ENCODE assay signal across 23 cellular contexts in the genomic region with DNA sequence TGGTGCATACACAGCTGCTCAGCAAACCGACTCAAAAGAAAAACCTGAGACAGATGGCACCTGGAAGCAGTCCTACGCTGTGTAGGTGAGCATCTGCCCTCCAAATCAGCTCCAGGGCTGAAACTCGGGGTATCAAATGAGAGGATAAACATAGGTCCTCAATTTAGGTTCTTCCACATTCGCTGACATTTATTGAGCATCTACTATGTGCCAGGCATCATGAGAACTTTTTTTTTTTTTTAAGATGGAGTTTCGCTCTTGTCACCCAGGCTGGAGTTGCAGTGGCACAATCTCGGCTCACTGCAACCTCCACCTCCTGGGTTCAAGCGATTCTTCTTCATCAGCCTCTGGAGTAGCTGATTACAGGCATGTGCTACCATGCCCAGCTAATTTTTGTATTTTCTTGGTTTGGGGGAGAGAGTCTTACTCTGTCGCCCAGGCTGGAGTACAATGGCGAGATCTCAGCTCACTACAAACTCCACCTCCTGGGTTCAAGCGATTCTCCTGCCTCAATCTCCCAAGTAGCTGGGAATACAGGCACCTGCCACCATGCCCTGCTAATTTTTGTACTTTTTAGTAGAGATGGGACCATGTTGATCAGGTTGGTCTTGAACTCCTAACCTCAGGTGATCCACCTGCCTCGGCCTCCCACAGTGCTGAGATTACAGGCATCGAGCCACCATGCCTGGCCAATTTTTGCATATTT. TPM values are rescaled to one million over a fixed set of nuclear protein-coding genes. Genes with fewer than 3 reads are reported as not detected.
"Had no signal": no experiment of that assay in that cellular context is flagged by ENCODE, and none has a peak within 500 bp of the region (broad histone marks: within the 10 kb centered on the region; RNA-seq: fewer than 3 reads in every experiment).

No MANE protein-coding gene starts in this region.

- H3K9me3 Mint-ChIP-seq: activated naive CD8-positive, alpha-beta T cell treated with anti-CD3 and anti-CD28 coated beads, Interleukin-2, amount 10 ng/mL, durations not matched to agents 7 days and 5 days; dendritic cell treated with granulocyte-macrophage colony-stimulating factor and Interleukin-4, amounts not matched to agents 40 ng/mL and 50 ng/mL, for 4 days; neural crest cell had no signal

- H3K27ac Mint-ChIP-seq: activated CD4-positive, alpha-beta T cell treated with anti-CD3 and anti-CD28 coated beads for 36 hours; activated naive CD8-positive, alpha-beta T cell treated with anti-CD3 and anti-CD28 coated beads, Interleukin-2, amount 10 ng/mL, durations not matched to agents 7 days and 5 days; dendritic cell treated with granulocyte-macrophage colony-stimulating factor and Interleukin-4, amounts not matched to agents 40 ng/mL and 50 ng/mL, for 4 days had no signal

- H3K4me3 ChIP-seq: cardiac muscle cell, gastroesophageal sphincter, heart left ventricle, tibial artery had no signal

- ATAC-seq: activated CD4-positive, alpha-beta T cell treated with anti-CD3 and anti-CD28 coated beads for 36 hours; gastroesophageal sphincter; heart left ventricle; left lobe of liver had no signal

- H3K4me3 Mint-ChIP-seq: activated CD4-positive, alpha-beta T cell treated with anti-CD3 and anti-CD28 coated beads for 36 hours; activated naive CD8-positive, alpha-beta T cell treated with anti-CD3 and anti-CD28 coated beads, Interleukin-2, amount 10 ng/mL, durations not matched to agents 7 days and 5 days; dendritic cell treated with granulocyte-macrophage colony-stimulating factor and Interleukin-4, amounts not matched to agents 40 ng/mL and 50 ng/mL, for 4 days; neural crest cell had no signal

- H3K27me3 Mint-ChIP-seq: activated CD4-positive, alpha-beta T cell treated with anti-CD3 and anti-CD28 coated beads for 36 hours; activated naive CD8-positive, alpha-beta T cell treated with anti-CD3 and anti-CD28 coated beads, Interleukin-2, amount 10 ng/mL, durations not matched to agents 7 days and 5 days; dendritic cell treated with granulocyte-macrophage colony-stimulating factor and Interleukin-4, amounts not matched to agents 40 ng/mL and 50 ng/mL, for 4 days had no signal

- H3K9me3 ChIP-seq: gastroesophageal sphincter, heart left ventricle, tibial artery had no signal

- H3K27me3 ChIP-seq: cardiac muscle cell, gastroesophageal sphincter, heart left ventricle, tibial artery had no signal

- H3K27ac ChIP-seq: gastroesophageal sphincter, heart left ventricle had no signal

- DNase-seq: activated CD4-positive, alpha-beta T cell treated with anti-CD3 and anti-CD28 coated beads for 36 hours; activated CD4-positive, alpha-beta T cell treated with anti-CD3 and anti-CD28 coated beads, Interleukin-2, amount 50 U/mL, for 48 hours; activated naive CD4-positive, alpha-beta T cell treated with Interleukin-2 at 50 U/mL for 16 hours; activated naive CD8-positive, alpha-beta T cell treated with anti-CD3 and anti-CD28 coated beads, Interleukin-2, amount 10 ng/mL, durations not matched to agents 7 days and 5 days; amygdala; effector CD8-positive, alpha-beta T cell; heart left ventricle; kidney; retina; stimulated activated naive CD4-positive, alpha-beta T cell treated with Interleukin-2 at 50 U/mL for 16 hours; tibial artery had no signal

RNA-seq across cellular contexts. Expression of a gene that starts 27.4 kb away (rescaled TPM):
- total RNA-seq: activated CD4-positive, alpha-beta T cell treated with anti-CD3 and anti-CD28 coated beads for 36 hours; activated naive CD8-positive, alpha-beta T cell treated with anti-CD3 and anti-CD28 coated beads, Interleukin-2, amount 10 ng/mL, durations not matched to agents 7 days and 5 days; chondrocyte; esophagus mucosa; gastroesophageal sphincter; heart left ventricle; kidney; left lobe of liver; lung microvascular endothelial cell; mononuclear cell; neural crest cell; omental fat pad; posterior vena cava; subcutaneous adipose tissue had no signal
